ENCODE assay signal across 34 cellular contexts in the genomic region with DNA sequence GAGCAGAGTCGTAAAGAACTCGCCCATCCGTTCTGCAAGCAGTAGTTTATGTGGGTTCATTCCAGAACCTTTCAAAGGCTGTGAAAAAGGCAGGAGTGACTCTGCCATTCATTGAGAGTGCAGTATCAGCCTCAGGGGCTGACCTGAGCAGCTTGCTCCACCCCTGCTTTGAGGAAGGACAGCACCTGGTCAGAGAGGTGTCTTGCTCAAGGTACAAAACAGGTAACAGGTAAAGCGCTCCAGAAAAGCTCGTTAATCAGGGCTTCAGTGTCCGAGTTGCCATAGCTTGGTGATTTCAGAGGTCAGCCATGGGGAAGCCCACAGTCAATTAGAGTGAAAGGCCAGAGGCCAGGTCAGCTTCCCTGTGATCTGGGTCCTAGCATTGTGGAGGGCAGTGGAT.
"Had no signal": no experiment of that assay in that cellular context is flagged by ENCODE, and none has a peak within 500 bp of the region (broad histone marks: within the 10 kb centered on the region; RNA-seq: fewer than 3 reads in every experiment).

No MANE protein-coding gene starts in this region.

- H3K4me3 Mint-ChIP-seq: activated B cell treated with CpG ODN at 0.5 μM for 24 hours; activated CD4-positive, alpha-beta memory T cell treated with anti-CD3 and anti-CD28 coated beads for 36 hours; activated naive CD4-positive, alpha-beta T cell treated with anti-CD3 and anti-CD28 coated beads, Interleukin-2, amount 10 ng/mL, durations not matched to agents 7 days and 5 days; activated naive CD8-positive, alpha-beta T cell; central memory CD8-positive, alpha-beta T cell had no signal

- H3K4me1 Mint-ChIP-seq: activated B cell treated with CpG ODN at 0.5 μM for 24 hours; activated naive CD4-positive, alpha-beta T cell treated with anti-CD3 and anti-CD28 coated beads, Interleukin-2, amount 10 ng/mL, durations not matched to agents 7 days and 5 days; central memory CD8-positive, alpha-beta T cell had no signal

- H3K27me3 Mint-ChIP-seq: activated naive CD4-positive, alpha-beta T cell treated with anti-CD3 and anti-CD28 coated beads, Interleukin-2, amount 10 ng/mL, durations not matched to agents 7 days and 5 days had no signal

- H3K27ac Mint-ChIP-seq: activated B cell treated with CpG ODN at 0.5 μM for 24 hours; activated CD4-positive, alpha-beta memory T cell treated with anti-CD3 and anti-CD28 coated beads for 36 hours; activated naive CD4-positive, alpha-beta T cell treated with anti-CD3 and anti-CD28 coated beads, Interleukin-2, amount 10 ng/mL, durations not matched to agents 7 days and 5 days; activated naive CD8-positive, alpha-beta T cell had no signal

- DNase-seq: activated B cell treated with CpG ODN at 0.5 μM for 24 hours; activated CD4-positive, alpha-beta memory T cell treated with anti-CD3 and anti-CD28 coated beads for 36 hours; activated CD4-positive, alpha-beta T cell treated with anti-CD3 and anti-CD28 coated beads for 4 hours; activated CD4-positive, alpha-beta T cell treated with anti-CD3 and anti-CD28 coated beads, Interleukin-2, amount 50 U/mL, for 1 hour; activated CD4-positive, CD25-positive, alpha-beta regulatory T cell treated with anti-CD3 and anti-CD28 coated beads, Interleukin-2, amount 50 U/mL, for 72 hours; activated CD8-positive, alpha-beta memory T cell treated with anti-CD3 and anti-CD28 coated beads, Interleukin-2, amount 50 U/mL, for 4 hours; activated effector memory CD4-positive, alpha-beta T cell treated with Interleukin-2 at 50 U/mL for 16 hours; activated naive CD4-positive, alpha-beta T cell treated with anti-CD3 and anti-CD28 coated beads, Interleukin-2, amount 10 ng/mL, durations not matched to agents 7 days and 5 days; activated T-cell treated with anti-CD3 and anti-CD28 coated beads, Interleukin-2, amount 50 U/mL, for 48 hours; amniotic stem cell; aorta; brain microvascular endothelial cell; IMR-90; MG63; MV-4-11; NCI-H1092 treated with DMSO at 0.1 percent for 48 hours; NCI-H1417; NCI-H146; NCI-H187 treated with DMSO at 0.1 percent for 48 hours; NCI-H345; NCI-H524 treated with DMSO at 0.1 percent for 48 hours; NK-92 treated with Interleukin-12 subunit alpha and Interleukin-12 subunit beta, amount 100 ng/mL, for 24 hours; PC-3; Peyer's patch; RPMI8226; SW 1271; T-helper 1 cell; T-helper 2 cell; T-helper 9 cell had no signal

- H3K27ac ChIP-seq: brain microvascular endothelial cell, cardiac muscle cell, Peyer's patch, VCaP had no signal

- H3K4me3 ChIP-seq: cardiac muscle cell, K562, MG63, Peyer's patch had no signal

- H3K9me3 ChIP-seq: MG63, Peyer's patch had no signal

- H3K36me3 ChIP-seq: brain microvascular endothelial cell, cardiac muscle cell, MG63, Peyer's patch had no signal

- H3K4me1 ChIP-seq: Peyer's patch had no signal

- H3K9me3 Mint-ChIP-seq: central memory CD8-positive, alpha-beta T cell had no signal

- FAIRE-seq: K562 had no signal

- H3K36me3 Mint-ChIP-seq: activated CD4-positive, alpha-beta memory T cell treated with anti-CD3 and anti-CD28 coated beads for 36 hours; activated naive CD4-positive, alpha-beta T cell treated with anti-CD3 and anti-CD28 coated beads, Interleukin-2, amount 10 ng/mL, durations not matched to agents 7 days and 5 days; activated naive CD8-positive, alpha-beta T cell had no signal

- H3K27me3 ChIP-seq: brain microvascular endothelial cell, cardiac muscle cell, MG63, Peyer's patch had no signal
